1 cellular context compared by ENCODE assay signal in the genomic region with DNA sequence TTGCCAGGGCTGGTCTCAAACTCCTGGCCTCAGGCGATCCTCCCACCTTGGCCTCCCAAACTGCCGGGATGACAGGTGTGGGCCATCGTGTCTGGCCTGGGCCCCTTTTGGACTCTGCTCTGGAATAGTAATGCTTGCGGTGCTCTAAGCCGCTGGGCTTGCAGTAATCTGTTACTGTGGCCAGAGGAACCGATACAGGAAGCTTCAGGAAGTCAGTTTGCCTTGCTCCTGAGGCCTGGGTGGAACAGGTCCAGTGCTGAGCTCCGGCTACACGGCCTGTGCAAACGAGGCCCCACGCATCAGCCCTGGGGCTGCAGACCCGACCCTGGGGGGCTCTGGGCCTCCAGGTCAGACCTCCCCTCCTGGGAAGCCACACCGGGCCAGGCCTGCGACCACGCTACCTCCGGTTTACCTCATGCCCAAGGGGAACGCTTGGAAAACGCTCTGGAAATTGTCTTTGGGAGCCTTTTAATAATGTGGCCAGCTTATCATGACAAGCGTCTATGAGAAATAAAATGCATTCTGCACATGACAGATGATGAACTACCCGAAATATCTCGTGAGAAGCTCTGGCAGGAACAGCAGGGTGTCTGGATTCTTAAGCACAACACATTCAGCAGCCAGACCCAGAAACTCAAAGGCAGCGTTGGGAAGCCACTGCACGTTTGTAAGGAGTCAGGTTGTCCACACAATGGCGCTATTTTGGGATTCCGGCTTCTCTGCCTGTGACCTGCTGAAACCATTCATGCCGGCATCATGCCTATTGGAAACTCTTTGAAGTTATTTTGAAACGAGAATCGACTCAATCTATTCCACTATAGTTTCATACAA.
TF ChIP-seq lines count a peak whose summit lies in the region.

No MANE protein-coding gene starts in this region.

TF ChIP-seq in HepG2, 621 proteins besides CTCF, POLR2A, EP300 and RAD21 (continued from another document and continues in another):
- TF ChIP-seq ZNF646 (CRISPR knock-in tag; IDR thresholded peaks at IDR 0.05) = no peak
- TF ChIP-seq TMF1 (CRISPR knock-in tag; IDR thresholded peaks at IDR 0.05; ENCODE audit: low read depth) = no peak
- no peak for TF ChIP-seq ZNF44 (CRISPR knock-in tag; IDR thresholded peaks at IDR 0.05)
- no peak for TF ChIP-seq RFXANK (CRISPR knock-in tag; IDR thresholded peaks at IDR 0.05)
- TF ChIP-seq RFX3 (CRISPR knock-in tag; IDR thresholded peaks at IDR 0.05) = no peak
- TF ChIP-seq AGO1 (IDR thresholded peaks at IDR 0.05; ENCODE audit: low read depth, low read length, poor library complexity, severe bottlenecking) = peak; percentile 78
- TF ChIP-seq HCFC1 (IDR thresholded peaks at IDR 0.05; ENCODE audit: low read depth, low read length) = no peak
- no peak for TF ChIP-seq TGIF2 (CRISPR knock-in tag; IDR thresholded peaks at IDR 0.05)
- TF ChIP-seq ATF1 (CRISPR knock-in tag; IDR thresholded peaks at IDR 0.05) = no peak
- TF ChIP-seq RERE (CRISPR knock-in tag; IDR thresholded peaks at IDR 0.05; ENCODE audit: low read depth) = no peak
- TF ChIP-seq PBX2 (CRISPR knock-in tag; IDR thresholded peaks at IDR 0.05) = no peak
- no peak for TF ChIP-seq THAP7 (CRISPR knock-in tag; IDR thresholded peaks at IDR 0.05)
- TF ChIP-seq ZNF20 (CRISPR knock-in tag; IDR thresholded peaks at IDR 0.05) = no peak
- TF ChIP-seq, protein P1, sequence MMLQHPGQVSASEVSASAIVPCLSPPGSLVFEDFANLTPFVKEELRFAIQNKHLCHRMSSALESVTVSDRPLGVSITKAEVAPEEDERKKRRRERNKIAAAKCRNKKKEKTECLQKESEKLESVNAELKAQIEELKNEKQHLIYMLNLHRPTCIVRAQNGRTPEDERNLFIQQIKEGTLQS (CRISPR knock-in tag; IDR thresholded peaks at IDR 0.05) = no peak
- no peak for TF ChIP-seq ZSCAN31 (CRISPR knock-in tag; IDR thresholded peaks at IDR 0.05; ENCODE audit: low read depth)
- TF ChIP-seq ZNF746 (CRISPR knock-in tag; IDR thresholded peaks at IDR 0.05) = no peak
- TF ChIP-seq, protein P2, sequence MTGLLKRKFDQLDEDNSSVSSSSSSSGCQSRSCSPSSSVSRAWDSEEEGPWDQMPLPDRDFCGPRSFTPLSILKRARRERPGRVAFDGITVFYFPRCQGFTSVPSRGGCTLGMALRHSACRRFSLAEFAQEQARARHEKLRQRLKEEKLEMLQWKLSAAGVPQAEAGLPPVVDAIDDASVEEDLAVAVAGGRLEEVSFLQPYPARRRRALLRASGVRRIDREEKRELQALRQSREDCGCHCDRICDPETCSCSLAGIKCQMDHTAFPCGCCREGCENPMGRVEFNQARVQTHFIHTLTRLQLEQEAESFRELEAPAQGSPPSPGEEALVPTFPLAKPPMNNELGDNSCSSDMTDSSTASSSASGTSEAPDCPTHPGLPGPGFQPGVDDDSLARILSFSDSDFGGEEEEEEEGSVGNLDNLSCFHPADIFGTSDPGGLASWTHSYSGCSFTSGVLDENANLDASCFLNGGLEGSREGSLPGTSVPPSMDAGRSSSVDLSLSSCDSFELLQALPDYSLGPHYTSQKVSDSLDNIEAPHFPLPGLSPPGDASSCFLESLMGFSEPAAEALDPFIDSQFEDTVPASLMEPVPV (CRISPR knock-in tag; IDR thresholded peaks at IDR 0.05) = no peak
- TF ChIP-seq, protein P3, sequence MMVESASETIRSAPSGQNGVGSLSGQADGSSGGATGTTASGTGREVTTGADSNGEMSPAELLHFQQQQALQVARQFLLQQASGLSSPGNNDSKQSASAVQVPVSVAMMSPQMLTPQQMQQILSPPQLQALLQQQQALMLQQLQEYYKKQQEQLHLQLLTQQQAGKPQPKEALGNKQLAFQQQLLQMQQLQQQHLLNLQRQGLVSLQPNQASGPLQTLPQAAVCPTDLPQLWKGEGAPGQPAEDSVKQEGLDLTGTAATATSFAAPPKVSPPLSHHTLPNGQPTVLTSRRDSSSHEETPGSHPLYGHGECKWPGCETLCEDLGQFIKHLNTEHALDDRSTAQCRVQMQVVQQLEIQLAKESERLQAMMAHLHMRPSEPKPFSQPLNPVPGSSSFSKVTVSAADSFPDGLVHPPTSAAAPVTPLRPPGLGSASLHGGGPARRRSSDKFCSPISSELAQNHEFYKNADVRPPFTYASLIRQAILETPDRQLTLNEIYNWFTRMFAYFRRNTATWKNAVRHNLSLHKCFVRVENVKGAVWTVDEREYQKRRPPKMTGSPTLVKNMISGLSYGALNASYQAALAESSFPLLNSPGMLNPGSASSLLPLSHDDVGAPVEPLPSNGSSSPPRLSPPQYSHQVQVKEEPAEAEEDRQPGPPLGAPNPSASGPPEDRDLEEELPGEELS (CRISPR knock-in tag; IDR thresholded peaks at IDR 0.05) = no peak
- TF ChIP-seq TAF15 (IDR thresholded peaks at IDR 0.05; ENCODE audit: low read depth, low read length, poor library complexity, severe bottlenecking) = no peak
- no peak for TF ChIP-seq ZFP62 (CRISPR knock-in tag; IDR thresholded peaks at IDR 0.05)
- TF ChIP-seq, protein P4, sequence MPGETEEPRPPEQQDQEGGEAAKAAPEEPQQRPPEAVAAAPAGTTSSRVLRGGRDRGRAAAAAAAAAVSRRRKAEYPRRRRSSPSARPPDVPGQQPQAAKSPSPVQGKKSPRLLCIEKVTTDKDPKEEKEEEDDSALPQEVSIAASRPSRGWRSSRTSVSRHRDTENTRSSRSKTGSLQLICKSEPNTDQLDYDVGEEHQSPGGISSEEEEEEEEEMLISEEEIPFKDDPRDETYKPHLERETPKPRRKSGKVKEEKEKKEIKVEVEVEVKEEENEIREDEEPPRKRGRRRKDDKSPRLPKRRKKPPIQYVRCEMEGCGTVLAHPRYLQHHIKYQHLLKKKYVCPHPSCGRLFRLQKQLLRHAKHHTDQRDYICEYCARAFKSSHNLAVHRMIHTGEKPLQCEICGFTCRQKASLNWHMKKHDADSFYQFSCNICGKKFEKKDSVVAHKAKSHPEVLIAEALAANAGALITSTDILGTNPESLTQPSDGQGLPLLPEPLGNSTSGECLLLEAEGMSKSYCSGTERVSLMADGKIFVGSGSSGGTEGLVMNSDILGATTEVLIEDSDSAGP (CRISPR knock-in tag; IDR thresholded peaks at IDR 0.05; ENCODE audit: borderline replicate concordance) = peak; percentile 26; the same call in 1 of the 2 replicates
- TF ChIP-seq ASH2L (IDR thresholded peaks at IDR 0.05; ENCODE audit: insufficient read length, low read depth, low read length) = peak; percentile 3
- TF ChIP-seq, protein P5, sequence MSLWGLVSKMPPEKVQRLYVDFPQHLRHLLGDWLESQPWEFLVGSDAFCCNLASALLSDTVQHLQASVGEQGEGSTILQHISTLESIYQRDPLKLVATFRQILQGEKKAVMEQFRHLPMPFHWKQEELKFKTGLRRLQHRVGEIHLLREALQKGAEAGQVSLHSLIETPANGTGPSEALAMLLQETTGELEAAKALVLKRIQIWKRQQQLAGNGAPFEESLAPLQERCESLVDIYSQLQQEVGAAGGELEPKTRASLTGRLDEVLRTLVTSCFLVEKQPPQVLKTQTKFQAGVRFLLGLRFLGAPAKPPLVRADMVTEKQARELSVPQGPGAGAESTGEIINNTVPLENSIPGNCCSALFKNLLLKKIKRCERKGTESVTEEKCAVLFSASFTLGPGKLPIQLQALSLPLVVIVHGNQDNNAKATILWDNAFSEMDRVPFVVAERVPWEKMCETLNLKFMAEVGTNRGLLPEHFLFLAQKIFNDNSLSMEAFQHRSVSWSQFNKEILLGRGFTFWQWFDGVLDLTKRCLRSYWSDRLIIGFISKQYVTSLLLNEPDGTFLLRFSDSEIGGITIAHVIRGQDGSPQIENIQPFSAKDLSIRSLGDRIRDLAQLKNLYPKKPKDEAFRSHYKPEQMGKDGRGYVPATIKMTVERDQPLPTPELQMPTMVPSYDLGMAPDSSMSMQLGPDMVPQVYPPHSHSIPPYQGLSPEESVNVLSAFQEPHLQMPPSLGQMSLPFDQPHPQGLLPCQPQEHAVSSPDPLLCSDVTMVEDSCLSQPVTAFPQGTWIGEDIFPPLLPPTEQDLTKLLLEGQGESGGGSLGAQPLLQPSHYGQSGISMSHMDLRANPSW (CRISPR knock-in tag; IDR thresholded peaks at IDR 0.05; ENCODE audit: borderline replicate concordance) = no peak
- TF ChIP-seq BORCS8-MEF2B (CRISPR knock-in tag; IDR thresholded peaks at IDR 0.05) = no peak
- TF ChIP-seq NRL (CRISPR knock-in tag; IDR thresholded peaks at IDR 0.05; ENCODE audit: borderline replicate concordance) = no peak
- no peak for TF ChIP-seq MBNL3 (CRISPR knock-in tag; conservative IDR thresholded peaks at IDR 0.05)
- no peak for TF ChIP-seq ZNF282 (IDR thresholded peaks at IDR 0.05; ENCODE audit: partially characterized antibody)
- no peak for TF ChIP-seq ZNF460 (CRISPR knock-in tag; IDR thresholded peaks at IDR 0.05; ENCODE audit: borderline replicate concordance)
